Comparison of ENCODE assay signal across 8 cellular contexts in genomic region chr2:42810126-42810970, GRCh38. TPM values are rescaled to one million over a fixed set of nuclear protein-coding genes. Genes with fewer than 3 reads are reported as not detected.
DNase-seq lines count a peak whose midpoint lies in the region; ATAC-seq, FAIRE-seq and TF ChIP-seq lines count a peak whose summit lies in the region.

No MANE protein-coding gene starts in this region.

- H3K27ac Mint-ChIP-seq in natural killer cell treated with Interleukin-12 subunit alpha and Interleukin-12 subunit beta and Interleukin-15 and Interleukin-18, amount 100 ng/mL, for 72 hours = peak overlapping the region; percentile 97 to 99

- H3K79me2 ChIP-seq in GM23248 (ENCODE audit: insufficient read depth) (no peaks in the 10 kb centered on the region), Karpas-422 (ENCODE audit: low read length) (no peaks in the 10 kb centered on the region), fibroblast of lung (ENCODE audit: control insufficient read depth, insufficient read depth, low read length) (no peaks in the 10 kb centered on the region)

- peak overlapping the region; percentile 94 for H3K4me3 Mint-ChIP-seq in natural killer cell treated with Interleukin-12 subunit alpha and Interleukin-12 subunit beta and Interleukin-15 and Interleukin-18, amount 100 ng/mL, for 72 hours

- peaks cover 24 to 25% of the 10 kb centered on the region in 2 donors for H3K4me1 Mint-ChIP-seq in natural killer cell treated with Interleukin-12 subunit alpha and Interleukin-12 subunit beta and Interleukin-15 and Interleukin-18, amount 100 ng/mL, for 72 hours (ENCODE audit: low read depth in 2 of 2)

- peak overlapping the region; percentile 70 for H3K4me3 ChIP-seq in GM23248
- peak overlapping the region; percentile 85 for H3K4me3 ChIP-seq in Karpas-422 (ENCODE audit: low read length)
- H3K4me3 ChIP-seq in fibroblast of lung (replicated peaks in 1 of 4; ENCODE audit: control extremely low read depth in 1 of 4, insufficient read depth in 1 of 4, low read depth in 3 of 4, low read length in 4 of 4) = peak overlapping the region; percentile 50 to 67 (median 64)

- ATAC-seq in natural killer cell treated with Interleukin-12 subunit alpha and Interleukin-12 subunit beta and Interleukin-15 and Interleukin-18, amount 100 ng/mL, for 72 hours = peak; percentile 92

- in situ Hi-C loops in GM23248 (cut with MboI) = no loop called here

- DNase-seq in Daoy (ENCODE audit: low read depth) (peak; percentile 96), GM23248 (peak; percentile 96), Karpas-422 (peak; percentile 96), RCC 7860 (ENCODE audit: low spot score) (peak; percentile 97), fibroblast of lung (ENCODE audit: low read depth in 2 of 2) (peak; percentile 96 to 98)
- DNase-seq in activated T-helper 1 cell treated with anti-CD3 and anti-CD28 coated beads, Interleukin-2, amount 50 U/mL, for 16 hours (ENCODE audit: low read depth in 1 of 2, low spot score in 1 of 2) = peak; percentile 93 to 95
- DNase-seq in natural killer cell treated with Interleukin-12 subunit alpha and Interleukin-12 subunit beta and Interleukin-15 and Interleukin-18, amount 100 ng/mL, for 72 hours (ENCODE audit: low spot score) = peak; percentile 95
- DNase-seq in stimulated activated naive CD4-positive, alpha-beta T cell treated with Interleukin-2 at 50 U/mL for 16 hours (lab: John Stamatoyannopoulos, UW) = peak; percentile 91

- peaks cover 25% of the 10 kb centered on the region for H3F3A ChIP-seq in GM23248 (ENCODE audit: insufficient read depth)

- H3K27me3 Mint-ChIP-seq in natural killer cell treated with Interleukin-12 subunit alpha and Interleukin-12 subunit beta and Interleukin-15 and Interleukin-18, amount 100 ng/mL, for 72 hours = peaks cover 0 to 3% of the 10 kb centered on the region in 2 donors

- peaks cover under 1% of the 10 kb centered on the region for H3K9me3 Mint-ChIP-seq in natural killer cell treated with Interleukin-12 subunit alpha and Interleukin-12 subunit beta and Interleukin-15 and Interleukin-18, amount 100 ng/mL, for 72 hours

- peak overlapping the region; percentile 92 for H3K27ac ChIP-seq in GM23248
- H3K27ac ChIP-seq in Karpas-422 (ENCODE audit: low read length) = peak overlapping the region; percentile 87
- peak overlapping the region; percentile 93 for H3K27ac ChIP-seq in fibroblast of lung (ENCODE audit: insufficient read depth, low read length)

- TF ChIP-seq CTCF in fibroblast of lung (conservative IDR thresholded peaks at IDR 0.05 in 1 of 2, IDR thresholded peaks at IDR 0.05 in 1 of 2; ENCODE audit: low read depth in 1 of 2, low read length in 2 of 2) = no peak

- H3K4me2 ChIP-seq in GM23248 (ENCODE audit: unreplicated experiment) (peak overlapping the region; percentile 83), Karpas-422 (ENCODE audit: low read depth, low read length, poor library complexity, severe bottlenecking) (peak overlapping the region; percentile 97), fibroblast of lung (ENCODE audit: extremely low read depth, insufficient read depth, low read length) (peak overlapping the region; percentile 78)

- H3K9ac ChIP-seq in GM23248 = peak overlapping the region; percentile 90
- peak overlapping the region; percentile 87 for H3K9ac ChIP-seq in Karpas-422 (ENCODE audit: low read length)
- peak overlapping the region; percentile 97 for H3K9ac ChIP-seq in fibroblast of lung (ENCODE audit: insufficient read depth, low read length)

- H3K9me3 ChIP-seq in GM23248 (ENCODE audit: low read depth) (no peaks in the 10 kb centered on the region), Karpas-422 (ENCODE audit: low read length) (peaks cover 3% of the 10 kb centered on the region; the same call in 1 of the 2 replicates), fibroblast of lung (ENCODE audit: control insufficient read depth, insufficient read depth, low read depth, low read length) (no peaks in the 10 kb centered on the region)

- H2AFZ ChIP-seq in GM23248 (peak overlapping the region; percentile 93), Karpas-422 (ENCODE audit: low read length) (peak overlapping the region; percentile 77), fibroblast of lung (ENCODE audit: low read length) (peak overlapping the region; percentile 90)

- H3K27me3 ChIP-seq in GM23248 (replicated peaks; ENCODE audit: insufficient read depth) (no peaks in the 10 kb centered on the region), Karpas-422 (ENCODE audit: low read length) (no peaks in the 10 kb centered on the region), fibroblast of lung (ENCODE audit: control insufficient read depth, insufficient read depth, low read length) (no peaks in the 10 kb centered on the region)

- H3K9me2 ChIP-seq in GM23248 (ENCODE audit: insufficient read depth) (no peaks in the 10 kb centered on the region), Karpas-422 (replicated peaks; ENCODE audit: insufficient read depth, low read length) (no peaks in the 10 kb centered on the region)

- H3K4me1 ChIP-seq in GM23248 (ENCODE audit: insufficient read depth) = peaks cover 9% of the 10 kb centered on the region
- peaks cover 23% of the 10 kb centered on the region for H3K4me1 ChIP-seq in Karpas-422 (ENCODE audit: low read length)
- peaks cover 4% of the 10 kb centered on the region for H3K4me1 ChIP-seq in fibroblast of lung (ENCODE audit: control insufficient read depth, extremely low read depth, insufficient read depth, low read length)

- H3K36me3 ChIP-seq in GM23248 (ENCODE audit: low read depth) (no peaks in the 10 kb centered on the region), Karpas-422 (ENCODE audit: insufficient read depth, low read length) (peaks cover 4% of the 10 kb centered on the region; the same call in 1 of the 2 replicates), fibroblast of lung (ENCODE audit: control insufficient read depth, insufficient read depth, low read length) (no peaks in the 10 kb centered on the region)

- H4K20me1 ChIP-seq in GM23248 (ENCODE audit: insufficient read depth) (no peaks in the 10 kb centered on the region), Karpas-422 (ENCODE audit: insufficient read depth, low read depth, low read length) (no peaks in the 10 kb centered on the region), fibroblast of lung (ENCODE audit: control insufficient read depth, extremely low read depth, insufficient read depth, low read length) (no peaks in the 10 kb centered on the region)

- FAIRE-seq in RCC 7860 (lab: Jason Lieb, UNC) = peak; percentile 37

- H3K36me3 Mint-ChIP-seq in natural killer cell treated with Interleukin-12 subunit alpha and Interleukin-12 subunit beta and Interleukin-15 and Interleukin-18, amount 100 ng/mL, for 72 hours = peaks cover 8% of the 10 kb centered on the region

- 3 to 4% methylated on average over 67 to 81 of the region's 83 CpGs for WGBS in GM23248 (ENCODE audit: low coverage in 1 of 2, low lambda C conversion rate in 2 of 2, missing lambda C conversion rate in 2 of 2), 2 experiments

RNA-seq across cellular contexts. Expression of gene HAAO, which starts 18.0 kb away (rescaled TPM):
- total RNA-seq in Daoy (2014; rRNA removed; shearing (Covaris generic)) = not detected in 2 replicates
- not detected in 2 replicates for total RNA-seq in GM23248 (2014; rRNA removed; shearing (Covaris generic))
- polyA plus RNA-seq in GM23248 (2016; fragmentation: Nextera tagmentation; extraction: Ambion mirVana) (0.36 TPM in 1 of 2 replicates, not detected in the other), fibroblast of lung (0.58 and 0.88 TPM in 2 replicates)
- not detected in 2 replicates for total RNA-seq in Karpas-422 (2014; rRNA removed; shearing (Covaris generic); ENCODE audit: low replicate concordance)
- total RNA-seq in fibroblast of lung = 2.8 and 4.1 TPM in 2 replicates
- polyA plus RNA-seq in fibroblast of lung (2012) = 1.0 and 1.2 TPM in 2 replicates
- polyA minus RNA-seq in fibroblast of lung (ENCODE audit: low replicate concordance) = 2.9 TPM in 1 of 2 replicates, not detected in the other
- total RNA-seq in natural killer cell treated with Interleukin-12 subunit alpha and Interleukin-12 subunit beta and Interleukin-15 and Interleukin-18, amount 100 ng/mL, for 72 hours = not detected

RNA-seq across cellular contexts. Expression of gene OXER1, which starts 46.4 kb away (rescaled TPM):
- not detected in 2 replicates for total RNA-seq in Daoy (2014; rRNA removed; shearing (Covaris generic))
- not detected in 2 replicates for total RNA-seq in GM23248 (2014; rRNA removed; shearing (Covaris generic))
- not detected in 2 replicates for polyA plus RNA-seq in GM23248 (2016; fragmentation: Nextera tagmentation; extraction: Ambion mirVana)
- total RNA-seq in Karpas-422 (2014; rRNA removed; shearing (Covaris generic); ENCODE audit: low replicate concordance) = not detected in 2 replicates
- total RNA-seq in fibroblast of lung = 0.17 and 0.26 TPM in 2 replicates
- polyA plus RNA-seq in fibroblast of lung = 0.03 TPM in 1 of 2 replicates, not detected in the other
- polyA plus RNA-seq in fibroblast of lung (2012) = not detected in 2 replicates
- polyA minus RNA-seq in fibroblast of lung (ENCODE audit: low replicate concordance) = not detected in 2 replicates
- total RNA-seq in natural killer cell treated with Interleukin-12 subunit alpha and Interleukin-12 subunit beta and Interleukin-15 and Interleukin-18, amount 100 ng/mL, for 72 hours = not detected

Comparison
In these comparisons a context has a peak if more than half of its experiments do, and no peak if none do; other contexts are left out.
1. Peak in every context shown above with its lines: DNase-seq, ATAC-seq, H3K4me3 ChIP-seq and H3K27ac ChIP-seq.